8 cellular contexts compared by ENCODE assay signal in the genomic region with DNA sequence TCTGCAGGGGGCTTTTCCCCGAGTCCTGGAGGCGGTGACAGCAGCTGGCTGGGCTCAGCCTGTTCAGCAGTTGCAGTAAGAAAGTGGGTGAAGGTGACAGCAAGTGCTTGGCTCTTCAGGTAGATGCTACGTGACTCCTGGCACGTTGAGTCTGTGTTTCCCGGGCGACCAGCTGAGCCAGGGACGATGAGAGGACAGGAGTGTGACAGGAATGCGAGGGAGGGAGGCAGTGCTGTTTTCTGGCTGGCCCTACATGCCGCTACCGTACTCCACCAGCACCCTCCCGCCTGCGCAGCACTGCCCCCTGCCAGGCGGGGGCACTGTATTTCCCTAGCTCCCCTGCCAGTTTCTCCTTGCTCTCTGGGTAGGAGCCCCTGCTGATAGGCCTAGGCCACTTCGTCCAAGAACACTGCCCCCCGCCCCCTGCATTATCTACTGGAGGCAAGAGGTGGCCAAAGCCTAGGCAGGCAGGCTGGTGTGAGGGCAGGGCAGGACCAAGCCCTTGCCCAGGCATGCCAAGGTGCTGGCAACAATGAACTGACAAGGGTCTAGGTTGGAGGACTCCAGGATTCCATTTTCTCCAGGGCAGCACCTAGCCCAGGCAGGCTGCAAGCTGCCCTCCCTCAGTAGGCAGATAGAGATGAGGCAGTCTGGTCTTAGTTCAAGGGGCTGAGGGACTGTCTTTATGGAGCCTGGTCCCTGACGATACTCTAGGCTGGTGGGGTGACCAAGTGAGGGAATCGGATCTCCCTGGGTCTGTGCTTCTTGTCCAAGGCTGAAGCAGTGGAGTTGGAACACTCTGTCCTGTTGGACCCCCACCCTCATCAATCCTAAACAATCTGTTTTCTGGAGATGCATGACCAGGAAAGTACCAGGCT. TPM values are rescaled to one million over a fixed set of nuclear protein-coding genes. Genes with fewer than 3 reads are reported as not detected.
A peak's percentile ranks its signal among the peaks of the same experiment; 100 is the strongest.
DNase-seq lines count a peak whose midpoint lies in the region; ATAC-seq, FAIRE-seq and TF ChIP-seq lines count a peak whose summit lies in the region.

No MANE protein-coding gene starts in this region.

- TF ChIP-seq CTCF in C4-2B (conservative IDR thresholded peaks at IDR 0.05) (no peak; the same call in 1 of the 2 replicates), keratinocyte (optimal IDR thresholded peaks at IDR 0.05 in 1 of 3, IDR thresholded peaks at IDR 0.05 in 1 of 3, conservative IDR thresholded peaks at IDR 0.05 in 1 of 3; ENCODE audit: extremely low read depth in 1 of 3, insufficient read depth in 2 of 3, low read length in 3 of 3) (peak in 2 of 3 experiments; percentile 67 to 80)

- H3K9me1 ChIP-seq in keratinocyte (ENCODE audit: control insufficient read depth, extremely low read depth, insufficient read depth, low read length), result peaks cover 2% of the 10 kb centered on the region

- H3K36me3 ChIP-seq in keratinocyte (ENCODE audit: control insufficient read depth in 2 of 2, extremely low read depth in 1 of 2, insufficient read depth in 2 of 2, low read length in 2 of 2), result peaks cover 11 to 15% of the 10 kb centered on the region in 2 experiments

- H3K27me3 ChIP-seq in keratinocyte (ENCODE audit: control insufficient read depth, extremely low read depth, insufficient read depth, low read length), result no peaks in the 10 kb centered on the region

- peak; percentile 52 for ATAC-seq in GM21515 (IDR thresholded peaks at IDR 0.05; ENCODE audit: unreplicated experiment)
- no peak for ATAC-seq in HG02981 (IDR thresholded peaks at IDR 0.05; ENCODE audit: unreplicated experiment)

- H3K27me3 Mint-ChIP-seq in T-helper 1 cell treated with Interleukin-12 subunit alpha and Interleukin-12 subunit beta and Interleukin-4 antibody, amounts not matched to agents 30 μg/mL and 1 μg/mL, for 36 hours (ENCODE audit: low read depth), result no peaks in the 10 kb centered on the region

- peak overlapping the region; percentile 55 for H3K27ac ChIP-seq in C4-2B
- no peak overlapping the region for H3K27ac ChIP-seq in keratinocyte (ENCODE audit: control insufficient read depth, insufficient read depth, low read length)

- dilution Hi-C loops in keratinocyte (cut with MboI; ENCODE audit: extremely low pct_ligation_motif_present, low sequenced_read_pairs), result no loop called here

- H2AFZ ChIP-seq in keratinocyte (ENCODE audit: control insufficient read depth, low read length), result no peak overlapping the region

- H3K4me3 Mint-ChIP-seq in T-helper 1 cell treated with Interleukin-12 subunit alpha and Interleukin-12 subunit beta and Interleukin-4 antibody, amounts not matched to agents 30 μg/mL and 1 μg/mL, for 36 hours, result no peak overlapping the region

- peak; percentile 90 for DNase-seq in NCI-H128 (lab: John Stamatoyannopoulos, UW; ENCODE audit: unreplicated experiment)
- peak; percentile 70 to 87 for DNase-seq in T47D (ENCODE audit: low read depth in 1 of 2, low spot score in 1 of 2)
- DNase-seq in keratinocyte (ENCODE audit: low read depth, low spot score), result no peak
- peak; percentile 66 for DNase-seq in stimulated activated CD4-positive, alpha-beta T cell treated with anti-CD3 and anti-CD28 coated beads, Interleukin-15, amount 100 ng/mL, for 24 hours

- no peaks in the 10 kb centered on the region for H3K9me3 ChIP-seq in keratinocyte (ENCODE audit: control insufficient read depth, low read depth, low read length)

- peak; percentile 26 for FAIRE-seq in keratinocyte (lab: Jason Lieb, UNC)

- H3K79me2 ChIP-seq in keratinocyte (ENCODE audit: control insufficient read depth, insufficient read depth, low read length), result no peaks in the 10 kb centered on the region

- peak overlapping the region; percentile 75 for H3K27ac Mint-ChIP-seq in T-helper 1 cell treated with Interleukin-12 subunit alpha and Interleukin-12 subunit beta and Interleukin-4 antibody, amounts not matched to agents 30 μg/mL and 1 μg/mL, for 36 hours

- H3K4me2 ChIP-seq in keratinocyte (ENCODE audit: control insufficient read depth, extremely low read depth, insufficient read depth, low read depth, low read length), result peak overlapping the region; percentile 12

- H3K4me1 ChIP-seq in keratinocyte (ENCODE audit: control insufficient read depth, extremely low read depth, insufficient read depth, low read length), result peaks cover 25% of the 10 kb centered on the region

- H3K9me3 Mint-ChIP-seq in T-helper 1 cell treated with Interleukin-12 subunit alpha and Interleukin-12 subunit beta and Interleukin-4 antibody, amounts not matched to agents 30 μg/mL and 1 μg/mL, for 36 hours, result no peaks in the 10 kb centered on the region

- peaks cover 14% of the 10 kb centered on the region for H3K36me3 Mint-ChIP-seq in T-helper 1 cell treated with Interleukin-12 subunit alpha and Interleukin-12 subunit beta and Interleukin-4 antibody, amounts not matched to agents 30 μg/mL and 1 μg/mL, for 36 hours (ENCODE audit: low read depth)

- no peak overlapping the region for H3K9ac ChIP-seq in keratinocyte (ENCODE audit: control insufficient read depth, extremely low read depth, insufficient read depth, low read length)

- in situ Hi-C loops in T47D (cut with HindIII; ENCODE audit: low pct_unique_long_range_greater_than_20kb, low sequenced_read_pairs), result no loop called here

- H3K4me3 ChIP-seq in keratinocyte (ENCODE audit: control insufficient read depth in 2 of 3, extremely low read depth in 1 of 3, insufficient read depth in 2 of 3, low read depth in 1 of 3, low read length in 3 of 3), result no peak overlapping the region

- H4K20me1 ChIP-seq in keratinocyte (ENCODE audit: control insufficient read depth, extremely low read depth, insufficient read depth, low read length), result no peaks in the 10 kb centered on the region

- peaks cover 35% of the 10 kb centered on the region for H3K4me1 Mint-ChIP-seq in T-helper 1 cell treated with Interleukin-12 subunit alpha and Interleukin-12 subunit beta and Interleukin-4 antibody, amounts not matched to agents 30 μg/mL and 1 μg/mL, for 36 hours (ENCODE audit: low read depth)

RNA-seq across cellular contexts. Expression of a gene that starts 19.2 kb away (rescaled TPM):
- polyA plus RNA-seq in keratinocyte, result 48.8 to 62.8 TPM (median 54.5 TPM) in 3 replicates
- polyA plus RNA-seq in keratinocyte (2011; ENCODE audit: low read depth), result 15.7 TPM
- 40.7 and 52.6 TPM in 2 replicates for polyA plus RNA-seq in keratinocyte (2011; cell fraction: cytosol; rRNA removed)
- polyA plus RNA-seq in keratinocyte (2011; cell fraction: nucleus; rRNA removed), result 37.2 and 42.3 TPM in 2 replicates
- 39.8 and 53.6 TPM in 2 replicates for polyA plus RNA-seq in keratinocyte (2012; ENCODE audit: low replicate concordance)
- 54.2 to 64.3 TPM (median 59.7 TPM) in 3 replicates for polyA minus RNA-seq in keratinocyte
- polyA minus RNA-seq in keratinocyte (2011; cell fraction: cytosol; rRNA and poly(A)+ RNA removed), result 31.3 TPM
- polyA minus RNA-seq in keratinocyte (2011; cell fraction: nucleus; rRNA and poly(A)+ RNA removed), result 16.5 and 25.8 TPM in 2 replicates

RNA-seq across cellular contexts. Expression of a gene that starts 23.6 kb away (rescaled TPM):
- not detected in 3 replicates for polyA plus RNA-seq in keratinocyte
- not detected for polyA plus RNA-seq in keratinocyte (2011; ENCODE audit: low read depth)
- polyA plus RNA-seq in keratinocyte (2011; cell fraction: cytosol; rRNA removed), result not detected in 2 replicates
- not detected in 2 replicates for polyA plus RNA-seq in keratinocyte (2011; cell fraction: nucleus; rRNA removed)
- 0.14 and 0.15 TPM in 2 replicates for polyA plus RNA-seq in keratinocyte (2012; ENCODE audit: low replicate concordance)
- not detected in 3 replicates for polyA minus RNA-seq in keratinocyte
- polyA minus RNA-seq in keratinocyte (2011; cell fraction: cytosol; rRNA and poly(A)+ RNA removed), result not detected
- not detected in 2 replicates for polyA minus RNA-seq in keratinocyte (2011; cell fraction: nucleus; rRNA and poly(A)+ RNA removed)

RNA-seq across cellular contexts. Expression of a gene that starts 32.8 kb away (rescaled TPM):
- polyA plus RNA-seq in keratinocyte, result 34.2 to 48.1 TPM (median 46.5 TPM) in 3 replicates
- 8.5 TPM for polyA plus RNA-seq in keratinocyte (2011; ENCODE audit: low read depth)
- 32.1 and 37.0 TPM in 2 replicates for polyA plus RNA-seq in keratinocyte (2011; cell fraction: cytosol; rRNA removed)
- 35.3 and 37.3 TPM in 2 replicates for polyA plus RNA-seq in keratinocyte (2011; cell fraction: nucleus; rRNA removed)
- polyA plus RNA-seq in keratinocyte (2012; ENCODE audit: low replicate concordance), result 22.0 and 23.9 TPM in 2 replicates
- 18.6 to 55.6 TPM (median 30.6 TPM) in 3 replicates for polyA minus RNA-seq in keratinocyte
- 26.9 TPM for polyA minus RNA-seq in keratinocyte (2011; cell fraction: cytosol; rRNA and poly(A)+ RNA removed)
- 11.8 and 12.4 TPM in 2 replicates for polyA minus RNA-seq in keratinocyte (2011; cell fraction: nucleus; rRNA and poly(A)+ RNA removed)

RNA-seq across cellular contexts. Expression of a gene that starts 39.3 kb away (rescaled TPM):
- polyA plus RNA-seq in keratinocyte, result 51.2 to 80.6 TPM (median 59.5 TPM) in 3 replicates
- 33.4 TPM for polyA plus RNA-seq in keratinocyte (2011; ENCODE audit: low read depth)
- polyA plus RNA-seq in keratinocyte (2011; cell fraction: cytosol; rRNA removed), result 29.5 and 30.4 TPM in 2 replicates
- 261 and 264 TPM in 2 replicates for polyA plus RNA-seq in keratinocyte (2011; cell fraction: nucleus; rRNA removed)
- polyA plus RNA-seq in keratinocyte (2012; ENCODE audit: low replicate concordance), result 33.4 and 72.1 TPM in 2 replicates
- polyA minus RNA-seq in keratinocyte, result 40.6 to 46.7 TPM (median 42.3 TPM) in 3 replicates
- polyA minus RNA-seq in keratinocyte (2011; cell fraction: cytosol; rRNA and poly(A)+ RNA removed), result 26.9 TPM
- 34.3 and 43.3 TPM in 2 replicates for polyA minus RNA-seq in keratinocyte (2011; cell fraction: nucleus; rRNA and poly(A)+ RNA removed)
